16 cellular contexts compared by ENCODE assay signal in genomic region chr13:85512421-85512820, GRCh38.
"Had no signal": no experiment of that assay in that cellular context is flagged by ENCODE, and none has a peak within 500 bp of the region (broad histone marks: within the 10 kb centered on the region; RNA-seq: fewer than 3 reads in every experiment).

No MANE protein-coding gene starts in this region.

- H3K4me1 Mint-ChIP-seq: activated naive CD4-positive, alpha-beta T cell treated with anti-CD3 and anti-CD28 coated beads, Interleukin-2, amount 10 ng/mL, durations not matched to agents 7 days and 5 days; memory B cell; natural killer cell had no signal

- H3K9ac ChIP-seq: parathyroid adenoma had no signal

- ATAC-seq: left ventricle myocardium superior, natural killer cell had no signal

- H3K9me3 Mint-ChIP-seq: activated naive CD4-positive, alpha-beta T cell treated with anti-CD3 and anti-CD28 coated beads, Interleukin-2, amount 10 ng/mL, durations not matched to agents 7 days and 5 days; activated T-helper 2 cell treated with anti-CD3 and anti-CD28 coated beads, Interferon-gamma antibody, Interleukin-2, Interleukin-4, amounts not matched to agents 10 μg/mL and 5 μg/mL and 100 μg/mL, durations not matched to agents 14 hours and 24 hours and 36 hours had no signal

- H3K36me3 Mint-ChIP-seq: activated naive CD4-positive, alpha-beta T cell treated with anti-CD3 and anti-CD28 coated beads, Interleukin-2, amount 10 ng/mL, durations not matched to agents 7 days and 5 days; memory B cell; natural killer cell had no signal

- H3K27me3 Mint-ChIP-seq: activated naive CD4-positive, alpha-beta T cell treated with anti-CD3 and anti-CD28 coated beads, Interleukin-2, amount 10 ng/mL, durations not matched to agents 7 days and 5 days; memory B cell had no signal

- DNase-seq: activated CD4-positive, alpha-beta T cell treated with anti-CD3 and anti-CD28 coated beads for 1 hour; activated CD4-positive, alpha-beta T cell treated with anti-CD3 and anti-CD28 coated beads, Interleukin-2, amount 50 U/mL, for 48 hours; activated naive CD4-positive, alpha-beta T cell treated with anti-CD3 and anti-CD28 coated beads, Interleukin-2, amount 10 ng/mL, durations not matched to agents 7 days and 5 days; hippocampal formation; kidney; left ventricle myocardium superior; natural killer cell; stimulated activated CD4-positive, alpha-beta T cell treated with anti-CD3 and anti-CD28 coated beads, Interleukin-15, amount 100 ng/mL, for 24 hours; stimulated activated CD4-positive, alpha-beta T cell treated with anti-CD3 and anti-CD28 coated beads, Interleukin-4, amount 100 ng/mL, for 24 hours; stimulated activated naive CD4-positive, alpha-beta T cell treated with Interleukin-2 at 50 U/mL for 16 hours; transverse colon had no signal

- H3K27ac Mint-ChIP-seq: activated naive CD4-positive, alpha-beta T cell treated with anti-CD3 and anti-CD28 coated beads, Interleukin-2, amount 10 ng/mL, durations not matched to agents 7 days and 5 days; activated T-helper 2 cell treated with anti-CD3 and anti-CD28 coated beads, Interferon-gamma antibody, Interleukin-2, Interleukin-4, amounts not matched to agents 10 μg/mL and 5 μg/mL and 100 μg/mL, durations not matched to agents 14 hours and 24 hours and 36 hours; memory B cell; natural killer cell had no signal

- H3K36me3 ChIP-seq: esophagus muscularis mucosa, neutrophil, transverse colon had no signal

- H3K9me3 ChIP-seq: esophagus muscularis mucosa, transverse colon had no signal

- H2AFZ ChIP-seq: parathyroid adenoma had no signal

- H3K4me3 ChIP-seq: esophagus muscularis mucosa, transverse colon had no signal

- H3K4me3 Mint-ChIP-seq: activated naive CD4-positive, alpha-beta T cell treated with anti-CD3 and anti-CD28 coated beads, Interleukin-2, amount 10 ng/mL, durations not matched to agents 7 days and 5 days; memory B cell; natural killer cell had no signal

- H3K4me1 ChIP-seq: parathyroid adenoma had no signal

- H3K27ac ChIP-seq: esophagus muscularis mucosa, neutrophil, parathyroid adenoma, transverse colon had no signal

- H3K27me3 ChIP-seq: esophagus muscularis mucosa, neutrophil, transverse colon had no signal
